Comparison of ENCODE assay signal across 8 cellular contexts in the genomic region with DNA sequence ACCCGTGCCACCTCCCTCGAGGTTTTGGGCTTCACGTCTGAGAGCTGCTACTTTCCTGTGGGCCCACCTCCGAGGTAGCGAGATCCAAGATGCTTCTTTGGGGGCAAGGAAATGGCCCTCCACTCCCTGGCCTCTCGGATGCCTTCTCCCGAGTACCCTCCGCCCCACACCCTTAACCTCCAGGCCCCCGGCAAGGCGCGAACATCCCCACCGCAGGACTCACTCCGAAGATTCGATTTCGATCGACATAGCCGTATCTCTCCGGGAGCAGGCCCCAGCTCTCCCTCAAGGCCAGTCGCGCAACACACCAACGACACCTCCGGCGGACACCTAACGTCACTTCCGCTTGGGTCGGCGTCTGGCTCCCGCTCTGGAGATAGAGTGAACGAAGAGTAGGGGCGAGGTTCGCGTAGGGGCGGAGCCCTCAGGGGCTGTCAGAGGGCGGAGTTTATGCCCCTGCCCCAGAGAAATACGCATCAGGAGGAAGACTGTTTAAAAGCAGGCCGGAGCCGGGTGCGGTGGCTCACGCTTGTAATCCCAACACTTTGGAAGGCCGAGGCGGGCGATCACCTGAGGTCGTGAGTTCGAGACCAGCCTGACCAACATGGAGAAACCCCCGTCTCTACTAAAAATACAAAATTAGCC. TPM values are rescaled to one million over a fixed set of nuclear protein-coding genes. Genes with fewer than 3 reads are reported as not detected.
DNase-seq lines count a peak whose midpoint lies in the region; ATAC-seq and TF ChIP-seq lines count a peak whose summit lies in the region.

Gene SMU1, minus strand, starts transcription at position 315 of the 645 bp plus-strand sequence. Its CDS starts 66 bp downstream, at position 249.

- H3K9me3 Mint-ChIP-seq in activated B cell treated with CpG ODN at 0.5 μM for 24 hours: no peaks in the 10 kb centered on the region
- no peaks in the 10 kb centered on the region for H3K9me3 Mint-ChIP-seq in immature natural killer cell

- in situ Hi-C loops in GM18951 (cut with MboI; ENCODE audit: low sequenced_read_pairs, unreplicated experiment): no loop called here

- H3K4me3 Mint-ChIP-seq in activated B cell treated with CpG ODN at 0.5 μM for 24 hours: peak within 1 kb of the TSS; percentile 98
- H3K4me3 Mint-ChIP-seq in immature natural killer cell: peak within 1 kb of the TSS; percentile 94 to 99 (median 95)

- H3K27ac Mint-ChIP-seq in activated B cell treated with CpG ODN at 0.5 μM for 24 hours (peak within 1 kb of the TSS; percentile 99), immature natural killer cell (peak within 1 kb of the TSS; percentile 98 to 100 (median 99))

- ATAC-seq in HG03196 (IDR thresholded peaks at IDR 0.05; ENCODE audit: unreplicated experiment) (peak; percentile 99), activated B cell treated with CpG ODN at 0.5 μM for 24 hours (ENCODE audit: low read depth) (peak; percentile 98)

- intact Hi-C loops in activated B cell treated with CpG ODN at 0.5 μM for 24 hours (cut with micrococcal nuclease): loop anchor here (1.0 to 5.0 kb wide), 8 partner anchors 34 to 526 kb away; partner anchors contain the start of genes APTX, B4GALT1, BAG1 and DNAJA1

- POLR2A ChIA-PET in activated B cell treated with CpG ODN at 0.5 μM for 24 hours (lab: Charles Lee): interaction anchor here (0.6 to 3.1 kb wide), 19 partner anchors 9 to 526 kb away, joined by 3 to 34 read pairs (median 3); partner anchors contain the start of genes B4GALT1, BAG1, CHMP5 and DNAJA1

- DNase-seq in AG08395 (ENCODE audit: low spot score) (peak; percentile 98), NCI-H345 (lab: John Stamatoyannopoulos, UW) (peak; percentile 98), activated B cell treated with CpG ODN at 0.5 μM for 24 hours (peak; percentile 86), caudate nucleus (lab: John Stamatoyannopoulos, UW) (peak in 60 of 61 donors; percentile 34 to 98 (median 94)), immature natural killer cell (peak; percentile 93 to 95 (median 95)), smooth muscle cell of the brain vasculature (ENCODE audit: low read depth, low spot score) (peak; percentile 91)

- H3K27ac ChIP-seq in caudate nucleus (ENCODE audit: low read depth, low read length): peak within 1 kb of the TSS; percentile 81

- H3K4me1 Mint-ChIP-seq in activated B cell treated with CpG ODN at 0.5 μM for 24 hours (peaks cover 26% of the 10 kb centered on the region), immature natural killer cell (peaks cover 23 to 34% of the 10 kb centered on the region in 2 donors)

- CTCF ChIA-PET in activated B cell treated with CpG ODN at 0.5 μM for 24 hours (lab: Charles Lee): interaction anchor here (2.9 kb wide), 1 partner anchor 150 kb away, joined by 8 read pairs; no protein-coding TSS in a partner anchor

- TF ChIP-seq CTCF in activated B cell treated with CpG ODN at 0.5 μM for 24 hours (IDR thresholded peaks at IDR 0.05): no peak

- TF ChIP-seq POLR2A in GM18951 (IDR thresholded peaks at IDR 0.05; ENCODE audit: extremely low read depth, insufficient read depth, insufficient read length): peak; percentile 78

- peaks cover 31% of the 10 kb centered on the region for H3K36me3 Mint-ChIP-seq in activated B cell treated with CpG ODN at 0.5 μM for 24 hours (ENCODE audit: low read depth)
- peaks cover 0 to 18% (median 9%) of the 10 kb centered on the region in 3 donors for H3K36me3 Mint-ChIP-seq in immature natural killer cell

- H3K27me3 Mint-ChIP-seq in activated B cell treated with CpG ODN at 0.5 μM for 24 hours (no peaks in the 10 kb centered on the region), immature natural killer cell (ENCODE audit: low read depth in 3 of 3) (peaks cover 7 to 15% (median 11%) of the 10 kb centered on the region in 3 donors)

RNA-seq across cellular contexts. Expression of gene SMU1, which starts in this region (rescaled TPM):
- total RNA-seq in activated B cell treated with CpG ODN at 0.5 μM for 24 hours: 26.8 and 28.1 TPM in 2 replicates
- polyA plus RNA-seq in immature natural killer cell: 10 to 100 TPM; 15.5 to 35.7 (median 22.5) TPM

Comparison
In these comparisons a context has a peak if more than half of its experiments do, and no peak if none do; other contexts are left out.
1. Peak in every context shown above with its lines: DNase-seq, ATAC-seq and H3K27ac ChIP-seq.